In genomic region chr5:119269061-119269579, GRCh38 we compare ENCODE assay signal across 8 cellular contexts.
DNase-seq lines count a peak whose midpoint lies in the region; ATAC-seq and TF ChIP-seq lines count a peak whose summit lies in the region.

No MANE protein-coding gene starts in this region.

- POLR2A ChIA-PET in Panc1 (lab: Charles Lee) = no interaction called here

- H3K27me3 ChIP-seq in Panc1 (ENCODE audit: control insufficient read depth, insufficient read depth, low read length) = no peaks in the 10 kb centered on the region
- H3K27me3 ChIP-seq in spleen (replicated peaks in 1 of 7) = no peaks in the 10 kb centered on the region

- no TSS peak for BruUV-seq in Panc1 (replicated peaks; lab: Mats Ljungman, UMichigan)

- H3K9me3 ChIP-seq in Panc1 (ENCODE audit: control insufficient read depth, insufficient read depth, low read depth, low read length) (peaks cover 4% of the 10 kb centered on the region; the same call in 1 of the 2 replicates), spleen (peaks cover 0 to under 1% (median 0%) of the 10 kb centered on the region in 8 donors)

- intact Hi-C loops in Panc1 (cut with micrococcal nuclease; ENCODE audit: unreplicated experiment) = loop anchor here (2.0 to 10.0 kb wide), 2 partner anchors 66 to 284 kb away; partner anchors contain the start of gene DTWD2
- intact Hi-C loops in spleen (cut with DNase I; ENCODE audit: low total_unique reads) = loop anchor here (10.0 kb wide), 1 partner anchor 284 kb away; the partner anchor contains the start of gene DTWD2

- H3K4me3 ChIP-seq in Panc1 (ENCODE audit: low read depth in 2 of 2, low read length in 2 of 2) (peak overlapping the region; percentile 73 to 97), astrocyte of the spinal cord (ENCODE audit: low read depth, low read length) (peak overlapping the region; percentile 69), spleen (peak overlapping the region; percentile 64 to 97 (median 86))

- no peak for TF ChIP-seq POLR2A in spleen (IDR thresholded peaks at IDR 0.05)

- H3K36me3 ChIP-seq in Panc1 (ENCODE audit: control insufficient read depth, insufficient read depth, low read length) (no peaks in the 10 kb centered on the region), spleen (no peaks in the 10 kb centered on the region)

- H3K27ac ChIP-seq in Panc1 (ENCODE audit: low read length) (peak overlapping the region; percentile 30), spleen (peak overlapping the region; percentile 89 to 98 (median 96))

- H3K4me1 ChIP-seq in Panc1 (ENCODE audit: control insufficient read depth, insufficient read depth, low read length) = peaks cover 11% of the 10 kb centered on the region
- peaks cover 20 to 64% (median 52%) of the 10 kb centered on the region in 6 donors for H3K4me1 ChIP-seq in spleen

- TF ChIP-seq CTCF in Panc1 (IDR thresholded peaks at IDR 0.05) (no peak), astrocyte of the spinal cord (IDR thresholded peaks at IDR 0.05; ENCODE audit: low read depth, low read length) (no peak), spleen (IDR thresholded peaks at IDR 0.05 in 8 of 11, conservative IDR thresholded peaks at IDR 0.05 in 3 of 11) (no peak)

- 1 to 6% (median 4%) methylated on average over 23 of the region's 23 CpGs for WGBS in spleen, 5 donors

- DNase-seq in AG08396 (ENCODE audit: low spot score) (peak; percentile 19), Panc1 (ENCODE audit: low read depth, low spot score) (peak; percentile 10), astrocyte of the spinal cord (ENCODE audit: low read depth, low spot score) (peak; percentile 34), iPS-NIHi7 (ENCODE audit: extremely low spot score) (peak; percentile 30), spleen (peak; percentile 88)

- in situ Hi-C loops in Panc1 (cut with HindIII; ENCODE audit: low pct_unique_long_range_greater_than_20kb, low sequenced_read_pairs) = no loop called here
- in situ Hi-C loops in astrocyte of the spinal cord (cut with HindIII; ENCODE audit: low sequenced_read_pairs) = no loop called here

- ATAC-seq in GM18858 (IDR thresholded peaks at IDR 0.05; ENCODE audit: unreplicated experiment) (peak; percentile 1), HG03108 (IDR thresholded peaks at IDR 0.05; ENCODE audit: unreplicated experiment) (peak; percentile 2), Panc1 (peak; percentile 4; the same call in 1 of the 2 replicates), HG03469 (IDR thresholded peaks at IDR 0.05; ENCODE audit: unreplicated experiment) (no peak)

- CTCF ChIA-PET in Panc1 (lab: Charles Lee) = interaction anchor here (0.7 to 1.1 kb wide), 2 partner anchors 66 to 281 kb away, joined by 3 read pairs; partner anchors contain the start of gene DTWD2

Comparison
In these comparisons a context has a peak if more than half of its experiments do, and no peak if none do; other contexts are left out.
1. DNase-seq: peak in every context shown above with its lines; median percentile 88 in spleen; 34 in astrocyte of the spinal cord; 30 in iPS-NIHi7; 19 in AG08396; 10 in Panc1.